ENCODE assay signal across 13 cellular contexts in the genomic region with DNA sequence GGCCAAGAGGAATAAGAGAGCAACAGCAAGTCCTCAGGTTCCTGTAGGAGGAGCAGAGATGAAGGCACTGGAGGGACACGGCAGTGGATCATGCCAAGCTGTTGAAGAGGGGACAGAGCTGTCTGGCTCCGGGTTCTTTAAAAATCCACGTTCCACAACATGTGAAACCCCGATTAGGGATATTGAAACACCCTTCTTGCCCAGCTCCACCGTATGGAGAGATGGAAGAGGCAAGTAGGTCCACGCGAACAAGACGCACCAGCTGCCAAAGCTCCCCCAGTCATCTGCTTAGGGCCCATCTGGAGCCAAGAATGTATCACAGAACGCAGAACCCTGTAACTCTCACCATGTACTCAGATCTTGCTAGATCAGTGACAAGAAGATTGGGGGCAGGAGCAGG. TPM values are rescaled to one million over a fixed set of nuclear protein-coding genes. Genes with fewer than 3 reads are reported as not detected.
A peak's percentile ranks its signal among the peaks of the same experiment; 100 is the strongest.
DNase-seq lines count a peak whose midpoint lies in the region; ATAC-seq and TF ChIP-seq lines count a peak whose summit lies in the region.
"Had no signal": no experiment of that assay in that cellular context is flagged by ENCODE, and none has a peak within 500 bp of the region (broad histone marks: within the 10 kb centered on the region; RNA-seq: fewer than 3 reads in every experiment).

No MANE protein-coding gene starts in this region.

- ATAC-seq in gastrocnemius medialis (no peak), HG03280 (IDR thresholded peaks at IDR 0.05; ENCODE audit: unreplicated experiment) (no peak)

- no peak for TF ChIP-seq POLR2A in gastrocnemius medialis (IDR thresholded peaks at IDR 0.05)

- TF ChIP-seq CTCF in foreskin fibroblast (IDR thresholded peaks at IDR 0.05; ENCODE audit: low read depth, low read length) = no peak
- TF ChIP-seq CTCF in gastrocnemius medialis (IDR thresholded peaks at IDR 0.05 in 4 of 5, conservative IDR thresholded peaks at IDR 0.05 in 1 of 5) = no peak

- intact Hi-C loops in gastrocnemius medialis (cut with DNase I; ENCODE audit: low total_unique reads) = loop anchor here (2.0 to 10.0 kb wide), 4 partner anchors 58 to 980 kb away; partner anchors contain the start of genes AGT and EGLN1

- in situ Hi-C loops in gastrocnemius medialis (cut with MboI; ENCODE audit: low sequenced_read_pairs in 4 of 4) = no loop called here

- H3K4me3 ChIP-seq in foreskin fibroblast (ENCODE audit: low read depth in 1 of 2, low read length in 2 of 2) (peak overlapping the region; percentile 18 to 91), gastrocnemius medialis (peak overlapping the region in 2 of 4 donors; percentile 15 to 19)
- H3K4me3 ChIP-seq: lung had no signal

- no peaks in the 10 kb centered on the region for H3K27me3 ChIP-seq in gastrocnemius medialis
- H3K27me3 ChIP-seq: brain microvascular endothelial cell had no signal

- no peaks in the 10 kb centered on the region for H3K36me3 ChIP-seq in gastrocnemius medialis

- no peaks in the 10 kb centered on the region for H3K9me3 ChIP-seq in gastrocnemius medialis

- DNase-seq in AML-193 (lab: John Stamatoyannopoulos, UW) = peak; percentile 29 to 38
- peak; percentile 43 for DNase-seq in SKM-1 (lab: John Stamatoyannopoulos, UW; ENCODE audit: unreplicated experiment)
- DNase-seq in foreskin fibroblast = peak in 1 of 2 donors; percentile 60
- DNase-seq in gastrocnemius medialis = peak in 1 of 2 donors; percentile 45
- DNase-seq in T-helper 1 cell = no peak
- DNase-seq in NCI-H1048 (lab: John Stamatoyannopoulos, UW) = no peak
- no peak for DNase-seq in dermis blood vessel endothelial cell
- DNase-seq: activated CD4-positive, alpha-beta T cell treated with anti-CD3 and anti-CD28 coated beads for 48 hours; brain microvascular endothelial cell; NCI-H2107; SW 1271 had no signal

- peaks cover 69 to 78% of the 10 kb centered on the region in 2 donors for H3K4me1 ChIP-seq in gastrocnemius medialis

- H3K27ac ChIP-seq in gastrocnemius medialis = peak overlapping the region; percentile 80 to 95 (median 89)
- H3K27ac ChIP-seq: brain microvascular endothelial cell had no signal

RNA-seq across cellular contexts. Expression of gene C1orf198, which starts 3.9 kb away (rescaled TPM):
- total RNA-seq in gastrocnemius medialis (100 to 1,000 TPM; 281 to 590 (median 339) TPM), dermis blood vessel endothelial cell (20.8 and 22.7 TPM in 2 replicates)

Comparison
In these comparisons a context has a peak if more than half of its experiments do, and no peak if none do; other contexts are left out.
1. DNase-seq: peak in AML-193 (2 of 2) and SKM-1 (single experiment); none in T-helper 1 cell (0 of 5), NCI-H1048 (single experiment) and dermis blood vessel endothelial cell (single experiment).
2. RNA of gene C1orf198, which starts 3.9 kb away (total RNA-seq): 281 to 590 TPM in gastrocnemius medialis; 20.8 to 22.7 TPM in dermis blood vessel endothelial cell; every median in the first group is over 10 times any median in the second.